Comparison of ENCODE assay signal across 9 cellular contexts in genomic region chr3:24128195-24129005, GRCh38.
DNase-seq lines count a peak whose midpoint lies in the region; ATAC-seq, FAIRE-seq and TF ChIP-seq lines count a peak whose summit lies in the region.
"Had no signal": no experiment of that assay in that cellular context is flagged by ENCODE, and none has a peak within 500 bp of the region (broad histone marks: within the 10 kb centered on the region; RNA-seq: fewer than 3 reads in every experiment).

No MANE protein-coding gene starts in this region.

- H3K27me3 ChIP-seq in right atrium auricular region (no peaks in the 10 kb centered on the region), WERI-Rb-1 (ENCODE audit: insufficient read depth, low read depth, severe bottlenecking) (no peaks in the 10 kb centered on the region), heart left ventricle (no peaks in the 10 kb centered on the region)

- ATAC-seq in Right ventricle myocardium inferior (peak; percentile 48), heart left ventricle (peak; percentile 47 to 75 (median 66))

- intact Hi-C loops in Right ventricle myocardium inferior (cut with DNase I), result no loop called here
- intact Hi-C loops in heart left ventricle (cut with DNase I), result no loop called here
- intact Hi-C loops in kidney (cut with DNase I), result no loop called here

- H3K27ac ChIP-seq in right atrium auricular region, result peak overlapping the region in 1 of 2 donors; percentile 17
- peak overlapping the region; percentile 63 for H3K27ac ChIP-seq in WERI-Rb-1
- peak overlapping the region in 6 of 12 donors; percentile 0 to 50 (median 12) for H3K27ac ChIP-seq in heart left ventricle
- no peak overlapping the region for H3K27ac ChIP-seq in kidney (ENCODE audit: low read depth in 2 of 2, low read length in 2 of 2)
- H3K27ac ChIP-seq: KMS-11 had no signal

- TF ChIP-seq CTCF in right atrium auricular region (IDR thresholded peaks at IDR 0.05), result no peak
- TF ChIP-seq CTCF in WERI-Rb-1 (IDR thresholded peaks at IDR 0.05; ENCODE audit: low read depth, low read length), result no peak
- no peak for TF ChIP-seq CTCF in heart left ventricle (IDR thresholded peaks at IDR 0.05)
- no peak for TF ChIP-seq CTCF in kidney (IDR thresholded peaks at IDR 0.05; ENCODE audit: borderline replicate concordance, extremely low read depth, insufficient read depth)

- H3K9me3 ChIP-seq in right atrium auricular region (no peaks in the 10 kb centered on the region), WERI-Rb-1 (ENCODE audit: severe bottlenecking) (no peaks in the 10 kb centered on the region), heart left ventricle (no peaks in the 10 kb centered on the region), kidney (ENCODE audit: control insufficient read depth in 1 of 2, low read length in 2 of 2) (no peaks in the 10 kb centered on the region)

- no peaks in the 10 kb centered on the region for H3K36me3 ChIP-seq in right atrium auricular region
- H3K36me3 ChIP-seq in WERI-Rb-1, result peaks cover 97% of the 10 kb centered on the region
- peaks cover 0 to 23% (median 11%) of the 10 kb centered on the region in 9 donors for H3K36me3 ChIP-seq in heart left ventricle
- peaks cover 4 to 14% of the 10 kb centered on the region in 2 donors for H3K36me3 ChIP-seq in kidney (ENCODE audit: control insufficient read depth in 1 of 2, insufficient read depth in 2 of 2, low read length in 2 of 2)

- TF ChIP-seq POLR2A in heart left ventricle (IDR thresholded peaks at IDR 0.05), result no peak

- H3K4me3 ChIP-seq in right atrium auricular region, result no peak overlapping the region
- no peak overlapping the region for H3K4me3 ChIP-seq in WERI-Rb-1 (ENCODE audit: low read depth, low read length)
- H3K4me3 ChIP-seq in heart left ventricle, result no peak overlapping the region
- H3K4me3 ChIP-seq in kidney (ENCODE audit: low read length in 2 of 2), result no peak overlapping the region

- no peak for FAIRE-seq in kidney (lab: Jason Lieb, UNC)

- DNase-seq in Right ventricle myocardium inferior (ENCODE audit: missing footprints), result no peak
- DNase-seq in right atrium auricular region (ENCODE audit: low spot score), result no peak
- no peak for DNase-seq in WERI-Rb-1
- DNase-seq in heart left ventricle, result no peak
- DNase-seq in mucosa of gallbladder (ENCODE audit: low spot score), result no peak
- no peak for DNase-seq in SW 1271 (lab: John Stamatoyannopoulos, UW)
- no peak for DNase-seq in kidney
- DNase-seq in activated gamma-delta T cell treated with Interleukin-2 at 50 U/mL for 16 hours, result no peak

- no peak overlapping the region for H3K9ac ChIP-seq in kidney (ENCODE audit: low read length in 2 of 2)
- H3K9ac ChIP-seq: KMS-11 had no signal

- H3K4me1 ChIP-seq in right atrium auricular region, result peaks cover 0 to 17% of the 10 kb centered on the region in 2 donors
- peaks cover 0 to 26% (median 8%) of the 10 kb centered on the region in 12 donors for H3K4me1 ChIP-seq in heart left ventricle
- no peaks in the 10 kb centered on the region for H3K4me1 ChIP-seq in kidney (ENCODE audit: control insufficient read depth in 1 of 2, insufficient read depth in 1 of 2, low read depth in 1 of 2, low read length in 2 of 2)

- WGBS in heart left ventricle, 4 donors, result 58 to 69% (median 62%) methylated on average over 4 of the region's 4 CpGs
